Comparison of ENCODE assay signal across 34 cellular contexts in genomic region chr17:52242268-52242667, GRCh38.
"Had no signal": no experiment of that assay in that cellular context is flagged by ENCODE, and none has a peak within 500 bp of the region (broad histone marks: within the 10 kb centered on the region; RNA-seq: fewer than 3 reads in every experiment).

No MANE protein-coding gene starts in this region.

- H3K36me3 ChIP-seq: adrenal gland, ascending aorta, brain microvascular endothelial cell, breast epithelium, cardiac muscle cell had no signal

- H3K4me1 ChIP-seq: adrenal gland, ascending aorta, body of pancreas, breast epithelium had no signal

- ATAC-seq: activated naive CD4-positive, alpha-beta T cell treated with anti-CD3 and anti-CD28 coated beads, Interleukin-2, amount 50 U/mL, for 72 hours; activated naive CD8-positive, alpha-beta T cell treated with anti-CD3 and anti-CD28 coated beads, Interleukin-2, amount 50 U/mL, for 24 hours; activated T-cell treated with anti-CD3 and anti-CD28 coated beads, Interleukin-2, amount 50 U/mL, for 4 hours; activated T-cell treated with anti-CD3 and anti-CD28 coated beads, Interleukin-2, amount 50 U/mL, for 72 hours; activated T-helper 17 cell treated with anti-CD3 and anti-CD28 coated beads, Interleukin-2, amount 50 U/mL, for 72 hours; body of pancreas had no signal

- FAIRE-seq: astrocyte, bronchial epithelial cell had no signal

- H3K27me3 ChIP-seq: adrenal gland, ascending aorta, body of pancreas, brain microvascular endothelial cell, breast epithelium, cardiac muscle cell had no signal

- H3K4me3 ChIP-seq: adrenal gland, ascending aorta, body of pancreas, breast epithelium, cardiac muscle cell had no signal

- H3K9me3 ChIP-seq: adrenal gland, ascending aorta, body of pancreas, breast epithelium had no signal

- H3K27ac ChIP-seq: adrenal gland, ascending aorta, body of pancreas, brain microvascular endothelial cell, breast epithelium, cardiac muscle cell had no signal

- DNase-seq: activated effector memory CD4-positive, alpha-beta T cell treated with anti-CD3 and anti-CD28 coated beads, Interleukin-2, amount 50 U/mL, for 16 hours; activated effector memory CD4-positive, alpha-beta T cell treated with Interleukin-2 at 50 U/mL for 16 hours; activated gamma-delta T cell; activated gamma-delta T cell treated with Interleukin-2 at 50 U/mL for 16 hours; activated naive CD4-positive, alpha-beta T cell; activated naive CD4-positive, alpha-beta T cell treated with anti-CD3 and anti-CD28 coated beads for 36 hours; activated naive CD4-positive, alpha-beta T cell treated with anti-CD3 and anti-CD28 coated beads, Interleukin-2, amount 10 ng/mL, durations not matched to agents 7 days and 5 days; activated naive CD4-positive, alpha-beta T cell treated with anti-CD3 and anti-CD28 coated beads, Interleukin-2, amount 50 U/mL, for 16 hours; activated naive CD4-positive, alpha-beta T cell treated with Interleukin-2 at 50 U/mL for 16 hours; activated naive CD8-positive, alpha-beta T cell treated with anti-CD3 and anti-CD28 coated beads for 36 hours; activated naive CD8-positive, alpha-beta T cell treated with anti-CD3 and anti-CD28 coated beads, Interleukin-2, amount 10 ng/mL, durations not matched to agents 7 days and 5 days; activated naive CD8-positive, alpha-beta T cell treated with anti-CD3 and anti-CD28 coated beads, Interleukin-2, amount 50 U/mL, for 24 hours; activated T-cell treated with anti-CD3 and anti-CD28 coated beads, Interleukin-2, amount 50 U/mL, for 1 hour; activated T-cell treated with anti-CD3 and anti-CD28 coated beads, Interleukin-2, amount 50 U/mL, for 24 hours; activated T-cell treated with anti-CD3 and anti-CD28 coated beads, Interleukin-2, amount 50 U/mL, for 4 hours; activated T-cell treated with anti-CD3 and anti-CD28 coated beads, Interleukin-2, amount 50 U/mL, for 48 hours; activated T-cell treated with anti-CD3 and anti-CD28 coated beads, Interleukin-2, amount 50 U/mL, for 72 hours; adrenal gland; amniotic stem cell; amygdala; anterior cingulate cortex; aorta; body of pancreas; brain microvascular endothelial cell; caudate nucleus; central memory CD4-positive, alpha-beta T cell; cerebellar nuclear complex had no signal
